Comparison of ENCODE assay signal across 8 cellular contexts in genomic region chr3:21755896-21756295, GRCh38. TPM values are rescaled to one million over a fixed set of nuclear protein-coding genes. Genes with fewer than 3 reads are reported as not detected.
"Had no signal": no experiment of that assay in that cellular context is flagged by ENCODE, and none has a peak within 500 bp of the region (broad histone marks: within the 10 kb centered on the region; RNA-seq: fewer than 3 reads in every experiment).

No MANE protein-coding gene starts in this region.

- DNase-seq: IMR-90, KBM-7, KG1 had no signal

- H3K27me3 Mint-ChIP-seq: IgD-negative memory B cell had no signal

- H3K27ac Mint-ChIP-seq: IgD-negative memory B cell had no signal

- H3K4me1 Mint-ChIP-seq: IgD-negative memory B cell had no signal

- H3K36me3 Mint-ChIP-seq: IgD-negative memory B cell had no signal

- ATAC-seq: HepG2 had no signal

- FAIRE-seq: HepG2, HTR-8/SVneo had no signal

- H3K27ac ChIP-seq: HL-60 had no signal

- H3K4me3 Mint-ChIP-seq: IgD-negative memory B cell had no signal

RNA-seq across cellular contexts. Expression of gene ZNF385D, which starts 4.9 kb away (rescaled TPM):
- total RNA-seq: HepG2, HT-29 had no signal
- polyA plus RNA-seq: HepG2 had no signal
